Comparison of ENCODE assay signal across 8 cellular contexts in genomic region chr22:46619830-46620501, GRCh38. TPM values are rescaled to one million over a fixed set of nuclear protein-coding genes. Genes with fewer than 3 reads are reported as not detected.
DNase-seq lines count a peak whose midpoint lies in the region; ATAC-seq, FAIRE-seq and TF ChIP-seq lines count a peak whose summit lies in the region.

TSS of gene GRAMD4 (plus strand) at chr22:46620386. CDS start at chr22:46626800, 6,414 bp downstream.

- H3K27me3 ChIP-seq in right cardiac atrium (ENCODE audit: control insufficient read depth, insufficient read depth) (no peaks in the 10 kb centered on the region), small intestine (ENCODE audit: control insufficient read depth in 2 of 2, insufficient read depth in 2 of 2, low read length in 2 of 2) (no peaks in the 10 kb centered on the region), foreskin keratinocyte (no peaks in the 10 kb centered on the region)

- no peak for TF ChIP-seq CTCF in foreskin keratinocyte (conservative IDR thresholded peaks at IDR 0.05)

- peaks cover 13% of the 10 kb centered on the region for H3K4me1 Mint-ChIP-seq in activated CD8-positive, alpha-beta T cell treated with anti-CD3 and anti-CD28 coated beads, Interleukin-2, amount 10 ng/mL, durations not matched to agents 7 days and 5 days (ENCODE audit: low read depth)

- intact Hi-C loops in right cardiac atrium (cut with DNase I): no loop called here

- H3K4me3 ChIP-seq in right cardiac atrium (ENCODE audit: low read length): no peak within 1 kb of the TSS
- no peak within 1 kb of the TSS for H3K4me3 ChIP-seq in small intestine (ENCODE audit: low read depth in 1 of 2, low read length in 2 of 2)

- no peak within 1 kb of the TSS for H3K4me3 Mint-ChIP-seq in activated CD8-positive, alpha-beta T cell treated with anti-CD3 and anti-CD28 coated beads, Interleukin-2, amount 10 ng/mL, durations not matched to agents 7 days and 5 days

- no peaks in the 10 kb centered on the region for H3K36me3 Mint-ChIP-seq in activated CD8-positive, alpha-beta T cell treated with anti-CD3 and anti-CD28 coated beads, Interleukin-2, amount 10 ng/mL, durations not matched to agents 7 days and 5 days (ENCODE audit: low read depth)

- POLR2A ChIA-PET in activated CD8-positive, alpha-beta T cell treated with anti-CD3 and anti-CD28 coated beads, Interleukin-2, amount 10 ng/mL, durations not matched to agents 7 days and 5 days (lab: Charles Lee): interaction anchor here (0.7 kb wide), 1 partner anchor 308 kb away, joined by 4 read pairs; no protein-coding TSS in a partner anchor

- DNase-seq in NCI-H2107 treated with DMSO at 0.1 percent for 48 hours (lab: John Stamatoyannopoulos, UW; ENCODE audit: unreplicated experiment) (peak; percentile 14), NCI-H2107 (lab: John Stamatoyannopoulos, UW) (no peak), right cardiac atrium (peak; percentile 77 to 91 (median 91)), small intestine (no peak), foreskin keratinocyte (no peak), NCI-H2081 (lab: John Stamatoyannopoulos, UW) (no peak)
- DNase-seq in activated CD8-positive, alpha-beta T cell treated with anti-CD3 and anti-CD28 coated beads, Interleukin-2, amount 10 ng/mL, durations not matched to agents 7 days and 5 days: no peak

- ATAC-seq in activated CD8-positive, alpha-beta T cell treated with anti-CD3 and anti-CD28 coated beads, Interleukin-2, amount 10 ng/mL, durations not matched to agents 7 days and 5 days: no peak
- peak; percentile 56 to 79 for ATAC-seq in right cardiac atrium
- no peak for ATAC-seq in foreskin keratinocyte
- ATAC-seq in HG02870 (IDR thresholded peaks at IDR 0.05; ENCODE audit: unreplicated experiment): no peak

- no peaks in the 10 kb centered on the region for H3K36me3 ChIP-seq in small intestine (ENCODE audit: control insufficient read depth in 2 of 2, insufficient read depth in 2 of 2, low read length in 2 of 2)

- H3K27ac ChIP-seq in right cardiac atrium (ENCODE audit: low read length): peak within 1 kb of the TSS; percentile 26
- H3K27ac ChIP-seq in small intestine (ENCODE audit: low read depth in 1 of 2, low read length in 1 of 2): peak within 1 kb of the TSS in 1 of 2 donors; percentile 29
- H3K27ac ChIP-seq in foreskin keratinocyte: no peak within 1 kb of the TSS

- H3K9me3 ChIP-seq in right cardiac atrium (ENCODE audit: control insufficient read depth, low read length): no peaks in the 10 kb centered on the region
- H3K9me3 ChIP-seq in small intestine (ENCODE audit: control insufficient read depth, low read depth): no peaks in the 10 kb centered on the region

- no peaks in the 10 kb centered on the region for H3K27me3 Mint-ChIP-seq in activated CD8-positive, alpha-beta T cell treated with anti-CD3 and anti-CD28 coated beads, Interleukin-2, amount 10 ng/mL, durations not matched to agents 7 days and 5 days (ENCODE audit: low read depth)

- 16% methylated on average over 20 of the region's 20 CpGs for WGBS in right cardiac atrium
- WGBS in small intestine, 3 donors: 48 to 64% (median 60%) methylated on average over 20 of the region's 20 CpGs

- no peaks in the 10 kb centered on the region for H3K9me3 Mint-ChIP-seq in activated CD8-positive, alpha-beta T cell treated with anti-CD3 and anti-CD28 coated beads, Interleukin-2, amount 10 ng/mL, durations not matched to agents 7 days and 5 days (ENCODE audit: insufficient read depth)

- CTCF ChIA-PET in activated CD8-positive, alpha-beta T cell treated with anti-CD3 and anti-CD28 coated beads, Interleukin-2, amount 10 ng/mL, durations not matched to agents 7 days and 5 days (lab: Charles Lee): no interaction called here

- FAIRE-seq in small intestine (lab: Jason Lieb, UNC): no peak

- no peak within 1 kb of the TSS for H3K27ac Mint-ChIP-seq in activated CD8-positive, alpha-beta T cell treated with anti-CD3 and anti-CD28 coated beads, Interleukin-2, amount 10 ng/mL, durations not matched to agents 7 days and 5 days

- H3K4me1 ChIP-seq in right cardiac atrium (ENCODE audit: control insufficient read depth, insufficient read depth, low read length) (peaks cover 28% of the 10 kb centered on the region), small intestine (ENCODE audit: control insufficient read depth in 2 of 2, insufficient read depth in 1 of 2, low read depth in 1 of 2, low read length in 1 of 2) (peaks cover 0 to 2% of the 10 kb centered on the region in 2 donors), foreskin keratinocyte (no peaks in the 10 kb centered on the region)

RNA-seq across cellular contexts. Expression of gene GRAMD4, which starts in this region (rescaled TPM):
- 10 to 100 TPM; 41.2 to 42.1 TPM for total RNA-seq in activated CD8-positive, alpha-beta T cell treated with anti-CD3 and anti-CD28 coated beads, Interleukin-2, amount 10 ng/mL, durations not matched to agents 7 days and 5 days
- 100 to 1,000 TPM in 1 of 4 donors, 10 to 100 TPM in 3; 74.3 to 106 (median 88.5) TPM for total RNA-seq in right cardiac atrium
- 31.6 TPM for polyA plus RNA-seq in right cardiac atrium
- polyA plus RNA-seq in small intestine: 10 to 100 TPM; 30.5 to 64.9 (median 43.2) TPM
- total RNA-seq in foreskin keratinocyte: 10.5 and 15.1 TPM in 2 replicates
- polyA plus RNA-seq in foreskin keratinocyte: 5.5 and 5.9 TPM in 2 replicates

Comparison
In these comparisons a context has a peak if more than half of its experiments do, and no peak if none do; other contexts are left out.
1. DNase-seq: peak in NCI-H2107 treated with DMSO at 0.1 percent for 48 hours (single experiment) and right cardiac atrium (3 of 3); none in NCI-H2107 (single experiment), activated CD8-positive, alpha-beta T cell treated with anti-CD3 and anti-CD28 coated beads, Interleukin-2, amount 10 ng/mL, durations not matched to agents 7 days and 5 days (single experiment), small intestine (single experiment), foreskin keratinocyte (0 of 2) and NCI-H2081 (0 of 2).
2. ATAC-seq: peak in right cardiac atrium (2 of 2); none in activated CD8-positive, alpha-beta T cell treated with anti-CD3 and anti-CD28 coated beads, Interleukin-2, amount 10 ng/mL, durations not matched to agents 7 days and 5 days (single experiment), foreskin keratinocyte (single experiment) and HG02870 (single experiment).